ENCODE assay signal across 1 cellular context in the genomic region with DNA sequence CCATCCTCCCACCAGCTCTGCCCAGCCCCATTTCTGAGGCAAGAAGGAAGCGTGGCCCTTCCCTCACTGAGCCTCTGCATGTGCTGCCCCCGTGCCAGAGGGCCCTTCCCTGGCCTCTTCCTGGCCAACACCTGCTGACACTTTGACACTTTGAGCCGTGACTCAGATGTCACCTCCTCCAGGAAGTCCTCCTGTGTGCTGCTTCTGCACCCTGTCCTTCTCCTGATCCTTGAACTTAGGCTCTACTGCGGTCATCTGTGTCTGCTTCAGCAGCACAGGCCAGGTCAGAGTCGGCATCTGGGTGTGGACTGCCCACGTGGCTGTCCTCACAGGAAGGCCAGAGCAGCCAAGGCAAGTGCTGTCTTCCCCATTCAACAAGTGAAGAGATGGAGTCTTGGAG.
TF ChIP-seq lines count a peak whose summit lies in the region.

No MANE protein-coding gene starts in this region.

TF ChIP-seq in K562, 482 proteins besides CTCF, POLR2A, EP300 and RAD21:
- TF ChIP-seq, protein P1, sequence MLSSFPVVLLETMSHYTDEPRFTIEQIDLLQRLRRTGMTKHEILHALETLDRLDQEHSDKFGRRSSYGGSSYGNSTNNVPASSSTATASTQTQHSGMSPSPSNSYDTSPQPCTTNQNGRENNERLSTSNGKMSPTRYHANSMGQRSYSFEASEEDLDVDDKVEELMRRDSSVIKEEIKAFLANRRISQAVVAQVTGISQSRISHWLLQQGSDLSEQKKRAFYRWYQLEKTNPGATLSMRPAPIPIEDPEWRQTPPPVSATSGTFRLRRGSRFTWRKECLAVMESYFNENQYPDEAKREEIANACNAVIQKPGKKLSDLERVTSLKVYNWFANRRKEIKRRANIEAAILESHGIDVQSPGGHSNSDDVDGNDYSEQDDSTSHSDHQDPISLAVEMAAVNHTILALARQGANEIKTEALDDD (IDR thresholded peaks at IDR 0.05), result no peak
- no peak for TF ChIP-seq E2F3 (CRISPR knock-in tag; IDR thresholded peaks at IDR 0.05)
- TF ChIP-seq, protein P2, sequence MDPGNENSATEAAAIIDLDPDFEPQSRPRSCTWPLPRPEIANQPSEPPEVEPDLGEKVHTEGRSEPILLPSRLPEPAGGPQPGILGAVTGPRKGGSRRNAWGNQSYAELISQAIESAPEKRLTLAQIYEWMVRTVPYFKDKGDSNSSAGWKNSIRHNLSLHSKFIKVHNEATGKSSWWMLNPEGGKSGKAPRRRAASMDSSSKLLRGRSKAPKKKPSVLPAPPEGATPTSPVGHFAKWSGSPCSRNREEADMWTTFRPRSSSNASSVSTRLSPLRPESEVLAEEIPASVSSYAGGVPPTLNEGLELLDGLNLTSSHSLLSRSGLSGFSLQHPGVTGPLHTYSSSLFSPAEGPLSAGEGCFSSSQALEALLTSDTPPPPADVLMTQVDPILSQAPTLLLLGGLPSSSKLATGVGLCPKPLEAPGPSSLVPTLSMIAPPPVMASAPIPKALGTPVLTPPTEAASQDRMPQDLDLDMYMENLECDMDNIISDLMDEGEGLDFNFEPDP (CRISPR knock-in tag; IDR thresholded peaks at IDR 0.05), result no peak
- TF ChIP-seq RBM25 (IDR thresholded peaks at IDR 0.05; ENCODE audit: low read depth, low read length, severe bottlenecking), result peak; percentile 41
- TF ChIP-seq KDM1A (IDR thresholded peaks at IDR 0.05), result peak in 1 of 2 experiments; percentile 33; a peak in 1 of 4 replicates
- 0 out of 2 replicates have a peak, but pooled peaks have one; percentile 35 for TF ChIP-seq ZC3H4 (CRISPR knock-in tag; IDR thresholded peaks at IDR 0.05; ENCODE audit: borderline replicate concordance)
- TF ChIP-seq LCOR (CRISPR knock-in tag; IDR thresholded peaks at IDR 0.05), result no peak
- TF ChIP-seq CTBP1 (IDR thresholded peaks at IDR 0.05; ENCODE audit: borderline replicate concordance), result 0 out of 2 replicates have a peak, but pooled peaks have one; percentile 14
- peak; percentile 76 for TF ChIP-seq SMARCA5 (IDR thresholded peaks at IDR 0.05)
- TF ChIP-seq, protein P3, sequence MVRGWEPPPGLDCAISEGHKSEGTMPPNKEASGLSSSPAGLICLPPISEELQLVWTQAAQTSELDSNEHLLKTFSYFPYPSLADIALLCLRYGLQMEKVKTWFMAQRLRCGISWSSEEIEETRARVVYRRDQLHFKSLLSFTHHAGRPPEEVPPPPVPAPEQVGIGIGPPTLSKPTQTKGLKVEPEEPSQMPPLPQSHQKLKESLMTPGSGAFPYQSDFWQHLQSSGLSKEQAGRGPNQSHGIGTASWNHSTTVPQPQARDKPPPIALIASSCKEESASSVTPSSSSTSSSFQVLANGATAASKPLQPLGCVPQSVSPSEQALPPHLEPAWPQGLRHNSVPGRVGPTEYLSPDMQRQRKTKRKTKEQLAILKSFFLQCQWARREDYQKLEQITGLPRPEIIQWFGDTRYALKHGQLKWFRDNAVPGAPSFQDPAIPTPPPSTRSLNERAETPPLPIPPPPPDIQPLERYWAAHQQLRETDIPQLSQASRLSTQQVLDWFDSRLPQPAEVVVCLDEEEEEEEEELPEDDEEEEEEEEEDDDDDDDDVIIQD (CRISPR knock-in tag; IDR thresholded peaks at IDR 0.05), result no peak
- TF ChIP-seq, protein P4, sequence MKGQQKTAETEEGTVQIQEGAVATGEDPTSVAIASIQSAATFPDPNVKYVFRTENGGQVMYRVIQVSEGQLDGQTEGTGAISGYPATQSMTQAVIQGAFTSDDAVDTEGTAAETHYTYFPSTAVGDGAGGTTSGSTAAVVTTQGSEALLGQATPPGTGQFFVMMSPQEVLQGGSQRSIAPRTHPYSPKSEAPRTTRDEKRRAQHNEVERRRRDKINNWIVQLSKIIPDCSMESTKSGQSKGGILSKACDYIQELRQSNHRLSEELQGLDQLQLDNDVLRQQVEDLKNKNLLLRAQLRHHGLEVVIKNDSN (CRISPR knock-in tag; IDR thresholded peaks at IDR 0.05), result peak; percentile 64
- TF ChIP-seq, protein P5, sequence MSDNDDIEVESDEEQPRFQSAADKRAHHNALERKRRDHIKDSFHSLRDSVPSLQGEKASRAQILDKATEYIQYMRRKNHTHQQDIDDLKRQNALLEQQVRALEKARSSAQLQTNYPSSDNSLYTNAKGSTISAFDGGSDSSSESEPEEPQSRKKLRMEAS (CRISPR knock-in tag; IDR thresholded peaks at IDR 0.05), result peak; percentile 62
- peak; percentile 98 for TF ChIP-seq ZFP36 (IDR thresholded peaks at IDR 0.05; ENCODE audit: low read depth, low read length, partially characterized antibody)
- TF ChIP-seq BCOR (IDR thresholded peaks at IDR 0.05), result peak; percentile 87
- TF ChIP-seq ZNF436 (CRISPR knock-in tag; IDR thresholded peaks at IDR 0.05), result peak; percentile 84
TF ChIP-seq in K562: peak in this region for 10.
